ENCODE assay signal across 8 cellular contexts in genomic region chr3:157135671-157136396, GRCh38. TPM values are rescaled to one million over a fixed set of nuclear protein-coding genes. Genes with fewer than 3 reads are reported as not detected.
DNase-seq lines count a peak whose midpoint lies in the region; ATAC-seq, FAIRE-seq and TF ChIP-seq lines count a peak whose summit lies in the region.

No MANE protein-coding gene starts in this region.

- CTCF ChIA-PET in HEK293 (lab: Yijun Ruan, JAX) = interaction anchor here (0.6 to 3.2 kb wide), 6 partner anchors 9 to 1054 kb away, joined by 3 to 18 read pairs (median 14); no protein-coding TSS in a partner anchor

- 31 to 60% (median 41%) methylated on average over 5 of the region's 5 CpGs for WGBS in small intestine, 3 donors

- H3K9me3 ChIP-seq in HEK293 (ENCODE audit: control insufficient read depth, insufficient read depth, low read depth, low read length) = no peaks in the 10 kb centered on the region
- H3K9me3 ChIP-seq in adipocyte (ENCODE audit: control insufficient read depth, low read length) = no peaks in the 10 kb centered on the region
- no peaks in the 10 kb centered on the region for H3K9me3 ChIP-seq in small intestine (ENCODE audit: control insufficient read depth, low read depth)

- TF ChIP-seq CTCF in HEK293 (tag by site-specific recombination; IDR thresholded peaks at IDR 0.05) = no peak

- no peak for FAIRE-seq in small intestine (lab: Jason Lieb, UNC)

- peaks cover 58% of the 10 kb centered on the region for H3K4me1 Mint-ChIP-seq in activated T-cell treated with anti-CD3 and anti-CD28 coated beads, Interleukin-2, amount 50 U/mL, for 24 hours (ENCODE audit: low read depth)

- H3K27ac ChIP-seq in HEK293 (ENCODE audit: extremely low read depth, low read depth, low read length) (no peak overlapping the region), small intestine (ENCODE audit: low read depth in 1 of 2, low read length in 1 of 2) (peak overlapping the region; percentile 75 to 88)

- ATAC-seq in HG03135 (IDR thresholded peaks at IDR 0.05; ENCODE audit: unreplicated experiment) = no peak

- H3K4me3 Mint-ChIP-seq in activated T-cell treated with anti-CD3 and anti-CD28 coated beads, Interleukin-2, amount 50 U/mL, for 24 hours = no peak overlapping the region

- H3K27ac Mint-ChIP-seq in activated T-cell treated with anti-CD3 and anti-CD28 coated beads, Interleukin-2, amount 50 U/mL, for 24 hours = no peak overlapping the region

- no peaks in the 10 kb centered on the region for H3K9me3 Mint-ChIP-seq in activated T-cell treated with anti-CD3 and anti-CD28 coated beads, Interleukin-2, amount 50 U/mL, for 24 hours

- DNase-seq in adipocyte (ENCODE audit: low read depth) (no peak), hepatic stellate cell (ENCODE audit: low spot score) (peak; percentile 45), small intestine (peak; percentile 66), NCI-H2227 (lab: John Stamatoyannopoulos, UW; ENCODE audit: unreplicated experiment) (no peak), SW 1271 (lab: John Stamatoyannopoulos, UW) (no peak)
- DNase-seq in activated T-cell treated with anti-CD3 and anti-CD28 coated beads, Interleukin-2, amount 50 U/mL, for 24 hours = no peak

- H3K4me3 ChIP-seq in HEK293 (ENCODE audit: low read depth, low read length) = no peak overlapping the region
- H3K4me3 ChIP-seq in adipocyte (ENCODE audit: low read length) = no peak overlapping the region
- H3K4me3 ChIP-seq in small intestine (ENCODE audit: low read depth in 1 of 2, low read length in 2 of 2) = no peak overlapping the region

- H3K36me3 ChIP-seq in HEK293 (ENCODE audit: control insufficient read depth in 2 of 2, insufficient read depth in 1 of 2, low read length in 2 of 2) = peaks cover 0 to 3% of the 10 kb centered on the region in 2 experiments; a peak in 1 of 3 replicates
- no peaks in the 10 kb centered on the region for H3K36me3 ChIP-seq in adipocyte (ENCODE audit: control insufficient read depth, insufficient read depth, low read length, severe bottlenecking)
- H3K36me3 ChIP-seq in small intestine (ENCODE audit: control insufficient read depth in 2 of 2, insufficient read depth in 2 of 2, low read length in 2 of 2) = no peaks in the 10 kb centered on the region

- POLR2A ChIA-PET in HEK293 (lab: Yijun Ruan, JAX) = interaction anchor here (1.1 kb wide), 1 partner anchor 21 kb away, joined by 3 read pairs; no protein-coding TSS in a partner anchor

- H3K9ac ChIP-seq in adipocyte (ENCODE audit: low read length) = peak overlapping the region; percentile 65

- H3K27me3 ChIP-seq in adipocyte (replicated peaks; ENCODE audit: control insufficient read depth, insufficient read depth, low read length) = no peaks in the 10 kb centered on the region
- H3K27me3 ChIP-seq in small intestine (ENCODE audit: control insufficient read depth in 2 of 2, insufficient read depth in 2 of 2, low read length in 2 of 2) = no peaks in the 10 kb centered on the region

- H3K27me3 Mint-ChIP-seq in activated T-cell treated with anti-CD3 and anti-CD28 coated beads, Interleukin-2, amount 50 U/mL, for 24 hours = no peaks in the 10 kb centered on the region

- H3K4me1 ChIP-seq in HEK293 (ENCODE audit: control insufficient read depth, insufficient read depth, low read length) (0 out of 2 replicates have a peak, but pooled peaks cover 2% of the 10 kb centered on the region), adipocyte (ENCODE audit: control insufficient read depth, insufficient read depth, low read length) (peaks cover 72% of the 10 kb centered on the region), small intestine (ENCODE audit: control insufficient read depth in 2 of 2, insufficient read depth in 1 of 2, low read depth in 1 of 2, low read length in 1 of 2) (peaks cover 9 to 12% of the 10 kb centered on the region in 2 donors)

- peaks cover 30% of the 10 kb centered on the region for H3K36me3 Mint-ChIP-seq in activated T-cell treated with anti-CD3 and anti-CD28 coated beads, Interleukin-2, amount 50 U/mL, for 24 hours (ENCODE audit: low read depth)

TF ChIP-seq in HEK293, 187 proteins besides CTCF, POLR2A, EP300 and RAD21:
- TF ChIP-seq PRDM6 (tag by site-specific recombination; IDR thresholded peaks at IDR 0.05) = peak; percentile 36; the same call in 1 of the 2 replicates
- no peak for TF ChIP-seq BCL11B (tag by site-specific recombination; IDR thresholded peaks at IDR 0.05; ENCODE audit: low read depth)
- TF ChIP-seq ZNF664 (tag by site-specific recombination; IDR thresholded peaks at IDR 0.05) = peak; percentile 53; the same call in 1 of the 2 replicates
- 0 out of 2 replicates have a peak, but pooled peaks have one; percentile 11 for TF ChIP-seq ZNF660 (tag by site-specific recombination; IDR thresholded peaks at IDR 0.05)
- TF ChIP-seq ZNF350 (tag by site-specific recombination; IDR thresholded peaks at IDR 0.05) = no peak
- TF ChIP-seq ZIC2 (tag by site-specific recombination; IDR thresholded peaks at IDR 0.05) = no peak

RNA-seq across cellular contexts. Expression of gene CCNL1, which starts 24.1 kb away (rescaled TPM):
- 100 to 1,000 TPM in 1 of 3 donors, 10 to 100 TPM in 2; 46.6 to 140 (median 96.7) TPM for polyA plus RNA-seq in small intestine

Comparison
In these comparisons a context has a peak if more than half of its experiments do, and no peak if none do; other contexts are left out.
1. DNase-seq: peak in hepatic stellate cell (single experiment) and small intestine (single experiment); none in adipocyte (single experiment), NCI-H2227 (single experiment), SW 1271 (0 of 2) and activated T-cell treated with anti-CD3 and anti-CD28 coated beads, Interleukin-2, amount 50 U/mL, for 24 hours (single experiment).